1 cellular context compared by ENCODE assay signal in genomic region chr1:112099979-112100378, GRCh38.
TF ChIP-seq lines count a peak whose summit lies in the region.

No MANE protein-coding gene starts in this region.

TF ChIP-seq in K562, 482 proteins besides CTCF, POLR2A, EP300 and RAD21 (continued from another document and continues in another):
- TF ChIP-seq ZNF592 (IDR thresholded peaks at IDR 0.05) (no peak), ZNF407 (IDR thresholded peaks at IDR 0.05; ENCODE audit: low read depth) (no peak), SRSF1 (IDR thresholded peaks at IDR 0.05; ENCODE audit: low read depth, low read length) (no peak), ZNF347 (CRISPR knock-in tag; IDR thresholded peaks at IDR 0.05; ENCODE audit: low read depth) (no peak), MECOM (CRISPR knock-in tag; IDR thresholded peaks at IDR 0.05) (no peak), ZKSCAN1 (IDR thresholded peaks at IDR 0.05; ENCODE audit: low read depth, low read length) (no peak), LCOR (CRISPR knock-in tag; IDR thresholded peaks at IDR 0.05) (no peak), ZFX (CRISPR knock-in tag; IDR thresholded peaks at IDR 0.05) (no peak), THRAP3 (IDR thresholded peaks at IDR 0.05; ENCODE audit: borderline replicate concordance) (no peak), RBBP5 (IDR thresholded peaks at IDR 0.05; ENCODE audit: borderline replicate concordance, insufficient read depth, low read length, poor library complexity, severe bottlenecking) (no peak), NCOA1 (IDR thresholded peaks at IDR 0.05; ENCODE audit: low read depth) (no peak), ZNF316 (IDR thresholded peaks at IDR 0.05) (peak; percentile 57), MBD2 (IDR thresholded peaks at IDR 0.05; ENCODE audit: borderline replicate concordance, low read depth) (no peak), RBM34 (IDR thresholded peaks at IDR 0.05; ENCODE audit: borderline replicate concordance, insufficient read depth, low read length) (no peak), FOXP1 (CRISPR knock-in tag; IDR thresholded peaks at IDR 0.05) (no peak), CREB1 (IDR thresholded peaks at IDR 0.05) (no peak), CREB1 (CRISPR knock-in tag; IDR thresholded peaks at IDR 0.05) (no peak), NRF1 (conservative IDR thresholded peaks at IDR 0.05 in 1 of 2, IDR thresholded peaks at IDR 0.05 in 1 of 2) (no peak), KLF1 (tag; IDR thresholded peaks at IDR 0.05) (no peak), MAFF (IDR thresholded peaks at IDR 0.05; ENCODE audit: low read length) (peak; percentile 49; the same call in 1 of the 2 replicates), POLR2H (tag; IDR thresholded peaks at IDR 0.05; ENCODE audit: low read depth) (no peak), ETS2 (tag; IDR thresholded peaks at IDR 0.05; ENCODE audit: borderline replicate concordance, poor library complexity, severe bottlenecking) (no peak), NFATC3 (IDR thresholded peaks at IDR 0.05) (no peak), NFRKB (IDR thresholded peaks at IDR 0.05; ENCODE audit: low read depth) (no peak), E4F1 (CRISPR knock-in tag; IDR thresholded peaks at IDR 0.05; ENCODE audit: borderline replicate concordance) (no peak), C11orf30 (IDR thresholded peaks at IDR 0.05; ENCODE audit: low read depth) (peak; percentile 55), NFE2 (IDR thresholded peaks at IDR 0.05; ENCODE audit: low read depth) (peak; percentile 66), ZNF639 (CRISPR knock-in tag; conservative IDR thresholded peaks at IDR 0.05 in 1 of 2, IDR thresholded peaks at IDR 0.05 in 1 of 2) (no peak)
- TF ChIP-seq, protein P1, sequence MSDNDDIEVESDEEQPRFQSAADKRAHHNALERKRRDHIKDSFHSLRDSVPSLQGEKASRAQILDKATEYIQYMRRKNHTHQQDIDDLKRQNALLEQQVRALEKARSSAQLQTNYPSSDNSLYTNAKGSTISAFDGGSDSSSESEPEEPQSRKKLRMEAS (CRISPR knock-in tag; IDR thresholded peaks at IDR 0.05) = no peak
- TF ChIP-seq, protein P2, sequence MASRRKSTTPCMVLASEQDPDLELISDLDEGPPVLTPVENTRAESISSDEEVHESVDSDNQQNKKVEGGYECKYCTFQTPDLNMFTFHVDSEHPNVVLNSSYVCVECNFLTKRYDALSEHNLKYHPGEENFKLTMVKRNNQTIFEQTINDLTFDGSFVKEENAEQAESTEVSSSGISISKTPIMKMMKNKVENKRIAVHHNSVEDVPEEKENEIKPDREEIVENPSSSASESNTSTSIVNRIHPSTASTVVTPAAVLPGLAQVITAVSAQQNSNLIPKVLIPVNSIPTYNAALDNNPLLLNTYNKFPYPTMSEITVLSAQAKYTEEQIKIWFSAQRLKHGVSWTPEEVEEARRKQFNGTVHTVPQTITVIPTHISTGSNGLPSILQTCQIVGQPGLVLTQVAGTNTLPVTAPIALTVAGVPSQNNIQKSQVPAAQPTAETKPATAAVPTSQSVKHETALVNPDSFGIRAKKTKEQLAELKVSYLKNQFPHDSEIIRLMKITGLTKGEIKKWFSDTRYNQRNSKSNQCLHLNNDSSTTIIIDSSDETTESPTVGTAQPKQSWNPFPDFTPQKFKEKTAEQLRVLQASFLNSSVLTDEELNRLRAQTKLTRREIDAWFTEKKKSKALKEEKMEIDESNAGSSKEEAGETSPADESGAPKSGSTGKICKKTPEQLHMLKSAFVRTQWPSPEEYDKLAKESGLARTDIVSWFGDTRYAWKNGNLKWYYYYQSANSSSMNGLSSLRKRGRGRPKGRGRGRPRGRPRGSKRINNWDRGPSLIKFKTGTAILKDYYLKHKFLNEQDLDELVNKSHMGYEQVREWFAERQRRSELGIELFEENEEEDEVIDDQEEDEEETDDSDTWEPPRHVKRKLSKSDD (conservative IDR thresholded peaks at IDR 0.05; ENCODE audit: low read length) = no peak
- TF ChIP-seq, protein P3, sequence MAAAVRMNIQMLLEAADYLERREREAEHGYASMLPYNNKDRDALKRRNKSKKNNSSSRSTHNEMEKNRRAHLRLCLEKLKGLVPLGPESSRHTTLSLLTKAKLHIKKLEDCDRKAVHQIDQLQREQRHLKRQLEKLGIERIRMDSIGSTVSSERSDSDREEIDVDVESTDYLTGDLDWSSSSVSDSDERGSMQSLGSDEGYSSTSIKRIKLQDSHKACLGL (CRISPR knock-in tag; IDR thresholded peaks at IDR 0.05; ENCODE audit: borderline replicate concordance, poor library complexity, severe bottlenecking) = no peak
- TF ChIP-seq, protein P4, sequence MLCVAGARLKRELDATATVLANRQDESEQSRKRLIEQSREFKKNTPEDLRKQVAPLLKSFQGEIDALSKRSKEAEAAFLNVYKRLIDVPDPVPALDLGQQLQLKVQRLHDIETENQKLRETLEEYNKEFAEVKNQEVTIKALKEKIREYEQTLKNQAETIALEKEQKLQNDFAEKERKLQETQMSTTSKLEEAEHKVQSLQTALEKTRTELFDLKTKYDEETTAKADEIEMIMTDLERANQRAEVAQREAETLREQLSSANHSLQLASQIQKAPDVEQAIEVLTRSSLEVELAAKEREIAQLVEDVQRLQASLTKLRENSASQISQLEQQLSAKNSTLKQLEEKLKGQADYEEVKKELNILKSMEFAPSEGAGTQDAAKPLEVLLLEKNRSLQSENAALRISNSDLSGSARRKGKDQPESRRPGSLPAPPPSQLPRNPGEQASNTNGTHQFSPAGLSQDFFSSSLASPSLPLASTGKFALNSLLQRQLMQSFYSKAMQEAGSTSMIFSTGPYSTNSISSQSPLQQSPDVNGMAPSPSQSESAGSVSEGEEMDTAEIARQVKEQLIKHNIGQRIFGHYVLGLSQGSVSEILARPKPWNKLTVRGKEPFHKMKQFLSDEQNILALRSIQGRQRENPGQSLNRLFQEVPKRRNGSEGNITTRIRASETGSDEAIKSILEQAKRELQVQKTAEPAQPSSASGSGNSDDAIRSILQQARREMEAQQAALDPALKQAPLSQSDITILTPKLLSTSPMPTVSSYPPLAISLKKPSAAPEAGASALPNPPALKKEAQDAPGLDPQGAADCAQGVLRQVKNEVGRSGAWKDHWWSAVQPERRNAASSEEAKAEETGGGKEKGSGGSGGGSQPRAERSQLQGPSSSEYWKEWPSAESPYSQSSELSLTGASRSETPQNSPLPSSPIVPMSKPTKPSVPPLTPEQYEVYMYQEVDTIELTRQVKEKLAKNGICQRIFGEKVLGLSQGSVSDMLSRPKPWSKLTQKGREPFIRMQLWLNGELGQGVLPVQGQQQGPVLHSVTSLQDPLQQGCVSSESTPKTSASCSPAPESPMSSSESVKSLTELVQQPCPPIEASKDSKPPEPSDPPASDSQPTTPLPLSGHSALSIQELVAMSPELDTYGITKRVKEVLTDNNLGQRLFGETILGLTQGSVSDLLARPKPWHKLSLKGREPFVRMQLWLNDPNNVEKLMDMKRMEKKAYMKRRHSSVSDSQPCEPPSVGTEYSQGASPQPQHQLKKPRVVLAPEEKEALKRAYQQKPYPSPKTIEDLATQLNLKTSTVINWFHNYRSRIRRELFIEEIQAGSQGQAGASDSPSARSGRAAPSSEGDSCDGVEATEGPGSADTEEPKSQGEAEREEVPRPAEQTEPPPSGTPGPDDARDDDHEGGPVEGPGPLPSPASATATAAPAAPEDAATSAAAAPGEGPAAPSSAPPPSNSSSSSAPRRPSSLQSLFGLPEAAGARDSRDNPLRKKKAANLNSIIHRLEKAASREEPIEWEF (CRISPR knock-in tag; IDR thresholded peaks at IDR 0.05) = no peak
